ENCODE assay signal across 2 cellular contexts in the genomic region with DNA sequence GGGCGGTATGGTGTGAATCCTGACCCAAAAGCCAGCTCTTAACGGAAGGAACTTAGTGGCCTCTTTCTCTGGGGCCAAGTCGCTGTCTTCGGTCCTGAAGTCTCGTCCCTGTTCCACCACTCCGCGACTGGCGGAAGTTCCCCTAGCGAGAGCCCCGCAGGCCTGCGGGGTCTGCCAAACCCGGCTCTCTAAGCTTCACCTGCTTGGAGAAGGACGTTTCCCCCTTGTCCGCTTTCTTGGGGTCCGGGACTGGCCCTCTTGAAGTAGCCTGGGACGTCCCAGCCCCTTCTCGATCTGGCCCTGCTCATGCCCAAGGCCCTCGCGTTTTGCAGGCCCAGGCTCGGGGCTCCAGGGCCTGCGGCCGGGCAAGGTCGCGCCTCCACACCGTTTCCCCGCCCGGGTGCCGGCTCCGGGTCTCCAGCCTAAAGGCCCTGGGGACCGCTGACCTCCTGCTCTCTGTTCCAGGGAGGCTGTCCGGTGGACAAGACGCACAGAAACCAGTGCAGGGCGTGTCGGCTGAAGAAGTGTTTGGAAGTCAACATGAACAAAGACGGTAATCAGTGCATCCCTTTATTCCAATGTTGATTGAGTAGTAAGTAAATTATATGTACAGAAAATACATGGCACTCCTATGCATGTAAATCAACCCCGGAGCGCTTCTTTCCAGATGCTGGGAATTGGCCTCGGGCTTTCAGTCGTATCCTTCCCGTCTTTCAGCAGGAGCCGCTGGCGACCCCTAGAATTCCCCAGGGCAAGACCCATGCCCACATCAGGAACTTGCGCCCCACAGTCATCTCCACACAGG.
A peak's percentile ranks its signal among the peaks of the same experiment; 100 is the strongest.
TF ChIP-seq lines count a peak whose summit lies in the region.

No MANE protein-coding gene starts in this region.

TF ChIP-seq in HEK293, 187 proteins besides CTCF, POLR2A, EP300 and RAD21:
- TF ChIP-seq, protein P1, sequence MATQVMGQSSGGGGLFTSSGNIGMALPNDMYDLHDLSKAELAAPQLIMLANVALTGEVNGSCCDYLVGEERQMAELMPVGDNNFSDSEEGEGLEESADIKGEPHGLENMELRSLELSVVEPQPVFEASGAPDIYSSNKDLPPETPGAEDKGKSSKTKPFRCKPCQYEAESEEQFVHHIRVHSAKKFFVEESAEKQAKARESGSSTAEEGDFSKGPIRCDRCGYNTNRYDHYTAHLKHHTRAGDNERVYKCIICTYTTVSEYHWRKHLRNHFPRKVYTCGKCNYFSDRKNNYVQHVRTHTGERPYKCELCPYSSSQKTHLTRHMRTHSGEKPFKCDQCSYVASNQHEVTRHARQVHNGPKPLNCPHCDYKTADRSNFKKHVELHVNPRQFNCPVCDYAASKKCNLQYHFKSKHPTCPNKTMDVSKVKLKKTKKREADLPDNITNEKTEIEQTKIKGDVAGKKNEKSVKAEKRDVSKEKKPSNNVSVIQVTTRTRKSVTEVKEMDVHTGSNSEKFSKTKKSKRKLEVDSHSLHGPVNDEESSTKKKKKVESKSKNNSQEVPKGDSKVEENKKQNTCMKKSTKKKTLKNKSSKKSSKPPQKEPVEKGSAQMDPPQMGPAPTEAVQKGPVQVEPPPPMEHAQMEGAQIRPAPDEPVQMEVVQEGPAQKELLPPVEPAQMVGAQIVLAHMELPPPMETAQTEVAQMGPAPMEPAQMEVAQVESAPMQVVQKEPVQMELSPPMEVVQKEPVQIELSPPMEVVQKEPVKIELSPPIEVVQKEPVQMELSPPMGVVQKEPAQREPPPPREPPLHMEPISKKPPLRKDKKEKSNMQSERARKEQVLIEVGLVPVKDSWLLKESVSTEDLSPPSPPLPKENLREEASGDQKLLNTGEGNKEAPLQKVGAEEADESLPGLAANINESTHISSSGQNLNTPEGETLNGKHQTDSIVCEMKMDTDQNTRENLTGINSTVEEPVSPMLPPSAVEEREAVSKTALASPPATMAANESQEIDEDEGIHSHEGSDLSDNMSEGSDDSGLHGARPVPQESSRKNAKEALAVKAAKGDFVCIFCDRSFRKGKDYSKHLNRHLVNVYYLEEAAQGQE (tag by site-specific recombination; IDR thresholded peaks at IDR 0.05) = peak; percentile 80
- TF ChIP-seq, protein P2, sequence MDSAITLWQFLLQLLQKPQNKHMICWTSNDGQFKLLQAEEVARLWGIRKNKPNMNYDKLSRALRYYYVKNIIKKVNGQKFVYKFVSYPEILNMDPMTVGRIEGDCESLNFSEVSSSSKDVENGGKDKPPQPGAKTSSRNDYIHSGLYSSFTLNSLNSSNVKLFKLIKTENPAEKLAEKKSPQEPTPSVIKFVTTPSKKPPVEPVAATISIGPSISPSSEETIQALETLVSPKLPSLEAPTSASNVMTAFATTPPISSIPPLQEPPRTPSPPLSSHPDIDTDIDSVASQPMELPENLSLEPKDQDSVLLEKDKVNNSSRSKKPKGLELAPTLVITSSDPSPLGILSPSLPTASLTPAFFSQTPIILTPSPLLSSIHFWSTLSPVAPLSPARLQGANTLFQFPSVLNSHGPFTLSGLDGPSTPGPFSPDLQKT (IDR thresholded peaks at IDR 0.05; ENCODE audit: borderline replicate concordance, low read depth, low read length) = no peak
- TF ChIP-seq ZNF335 (tag by site-specific recombination; conservative IDR thresholded peaks at IDR 0.05) = no peak

TF ChIP-seq in HepG2, 621 proteins besides CTCF, POLR2A, EP300 and RAD21 (continued from another document):
- TF ChIP-seq, protein P1 (IDR thresholded peaks at IDR 0.05; ENCODE audit: borderline replicate concordance in 1 of 2, low read depth in 1 of 2, low read length in 2 of 2) = peak; percentile 15 to 85
